In genomic region chr2:213232649-213233437, GRCh38 we compare ENCODE assay signal across 8 cellular contexts. TPM values are rescaled to one million over a fixed set of nuclear protein-coding genes. Genes with fewer than 3 reads are reported as not detected.
DNase-seq lines count a peak whose midpoint lies in the region; ATAC-seq, FAIRE-seq and TF ChIP-seq lines count a peak whose summit lies in the region.

No MANE protein-coding gene starts in this region.

- H3K27me3 ChIP-seq in NT2/D1 (ENCODE audit: insufficient read depth, insufficient read length) (no peaks in the 10 kb centered on the region), GM12878 (replicated peaks in 1 of 2; ENCODE audit: control insufficient read depth in 2 of 2, insufficient read depth in 2 of 2, low read length in 1 of 2) (no peaks in the 10 kb centered on the region)

- TSS peak; percentile 56 for BruUV-seq in GM12878 (replicated peaks; lab: Mats Ljungman, UMichigan)

- no peaks in the 10 kb centered on the region for H3K4me1 ChIP-seq in NT2/D1 (ENCODE audit: insufficient read depth, insufficient read length)
- H3K4me1 ChIP-seq in GM12878 (ENCODE audit: control insufficient read depth, insufficient read depth, low read length): peaks cover 56% of the 10 kb centered on the region

- intact Hi-C loops in GM12878 (cut with micrococcal nuclease; ENCODE audit: unreplicated experiment): loop anchor here (1.0 to 10.0 kb wide), 11 partner anchors 46 to 1572 kb away; partner anchors contain the start of gene BARD1

- no peak overlapping the region for H3K9ac ChIP-seq in NT2/D1 (ENCODE audit: insufficient read length, low read depth)
- peak overlapping the region; percentile 71 for H3K9ac ChIP-seq in GM12878 (ENCODE audit: control insufficient read depth, insufficient read depth, low read length)

- peaks cover 43% of the 10 kb centered on the region for H3K79me2 ChIP-seq in GM12878 (ENCODE audit: control insufficient read depth, insufficient read depth, low read length)

- DNase-seq in NT2/D1 (ENCODE audit: low read depth, low spot score) (peak; percentile 50), GM12878 (ENCODE audit: low read depth, low spot score) (peak; percentile 100), NCI-H1436 (lab: John Stamatoyannopoulos, UW) (no peak), DMS53 treated with DMSO at 0.1 percent for 48 hours (lab: John Stamatoyannopoulos, UW; ENCODE audit: unreplicated experiment) (no peak), amygdala (lab: John Stamatoyannopoulos, UW) (no peak)
- DNase-seq in stimulated activated CD8-positive, alpha-beta memory T cell treated with anti-CD3 and anti-CD28 coated beads, Interleukin-2, amount 100 ng/mL, for 1 hour (ENCODE audit: low read depth in 2 of 2): peak; percentile 15 to 40

- CTCF ChIA-PET in GM12878 (lab: Yijun Ruan, JAX): interaction anchor here (1.2 to 2.7 kb wide), 6 partner anchors 10 to 219 kb away, joined by 4 to 9 read pairs (median 6); no protein-coding TSS in a partner anchor

- H3K9me3 ChIP-seq in NT2/D1 (ENCODE audit: insufficient read depth, low read length) (no peaks in the 10 kb centered on the region), GM12878 (replicated peaks; ENCODE audit: control insufficient read depth, insufficient read depth, low read length) (no peaks in the 10 kb centered on the region)

- peak overlapping the region; percentile 98 for H3K27ac ChIP-seq in GM12878 (ENCODE audit: control insufficient read depth, insufficient read depth)

- in situ Hi-C loops in GM12878 (cut with MboI): loop anchor here (25.0 kb wide), 1 partner anchor 1504 kb away; no protein-coding TSS in a partner anchor

- H3K36me3 ChIP-seq in NT2/D1 (ENCODE audit: insufficient read depth, insufficient read length, low read length): no peaks in the 10 kb centered on the region
- H3K36me3 ChIP-seq in GM12878 (ENCODE audit: control insufficient read depth in 2 of 2, insufficient read depth in 2 of 2, low read length in 1 of 2): no peaks in the 10 kb centered on the region

- peak overlapping the region; percentile 85 for H3K4me2 ChIP-seq in GM12878 (ENCODE audit: control insufficient read depth, insufficient read depth)

- ATAC-seq in GM18873 (IDR thresholded peaks at IDR 0.05; ENCODE audit: low FRiP score, unreplicated experiment) (peak; percentile 95), HG02798 (IDR thresholded peaks at IDR 0.05; ENCODE audit: poor library complexity, unreplicated experiment) (peak; percentile 93), GM12878 (peak; percentile 72)

- peak; percentile 70 to 93; a peak in 3 of 4 replicates for TF ChIP-seq EP300 in GM12878 (IDR thresholded peaks at IDR 0.05; ENCODE audit: borderline replicate concordance in 1 of 2, control insufficient read depth in 1 of 2, low read depth in 2 of 2, low read length in 2 of 2)

- H2AFZ ChIP-seq in GM12878 (ENCODE audit: control insufficient read depth, low read depth, low read length): peak overlapping the region; percentile 37; the same call in 1 of the 2 replicates

- peak; percentile 60; the same call in 1 of the 2 replicates for TF ChIP-seq POLR2A in GM12878 (IDR thresholded peaks at IDR 0.05; ENCODE audit: low read depth, low read length)

- RAD21 ChIA-PET in GM12878 (lab: Charles Lee; ENCODE audit: unreplicated experiment): interaction anchor here (0.8 to 15.7 kb wide), 15 partner anchors 9 to 1576 kb away, joined by 3 to 540 read pairs (median 5); partner anchors contain the start of genes BARD1 and IKZF2

- SMC1A ChIA-PET in GM12878 (lab: Charles Lee; ENCODE audit: uncharacterized antibody, unreplicated experiment): interaction anchor here (0.8 to 15.7 kb wide), 11 partner anchors 8 to 455 kb away, joined by 3 to 467 read pairs (median 4); partner anchors contain the start of gene IKZF2

- POLR2A ChIA-PET in GM12878 (lab: Charles Lee): interaction anchor here (0.8 to 13.8 kb wide), 13 partner anchors 9 to 218 kb away, joined by 3 to 232 read pairs (median 5); partner anchors contain the start of gene IKZF2

- 0% methylated on average over 8 of the region's 8 CpGs for WGBS in GM12878 (ENCODE audit: insufficient coverage, insufficient replicate concordance, low lambda C conversion rate, missing lambda C conversion rate)

- H4K20me1 ChIP-seq in GM12878 (ENCODE audit: control insufficient read depth, insufficient read depth): no peaks in the 10 kb centered on the region

- no peak for TF ChIP-seq CTCF in GM12878 (IDR thresholded peaks at IDR 0.05 in 2 of 3, conservative IDR thresholded peaks at IDR 0.05 in 1 of 3; ENCODE audit: control insufficient read depth in 2 of 3, extremely low read depth in 1 of 3, insufficient read depth in 1 of 3, low read depth in 3 of 3, low read length in 3 of 3)

- peak; percentile 97 for FAIRE-seq in GM12878 (lab: Jason Lieb, UNC)

- peak; percentile 39; the same call in 1 of the 2 replicates for TF ChIP-seq RAD21 in GM12878 (IDR thresholded peaks at IDR 0.05; ENCODE audit: insufficient read depth, low read depth, low read length)

- H3K4me3 ChIP-seq in NT2/D1 (ENCODE audit: insufficient read length, low read depth): no peak overlapping the region
- peak overlapping the region; percentile 13; the same call in 1 of the 2 replicates for H3K4me3 ChIP-seq in GM12878

TF ChIP-seq in GM12878, 131 proteins besides CTCF, POLR2A, EP300 and RAD21 (continues in another document):
- no peak for TF ChIP-seq BRCA1 (IDR thresholded peaks at IDR 0.05; ENCODE audit: low read depth, low read length)
- TF ChIP-seq HDGF (IDR thresholded peaks at IDR 0.05): 0 out of 2 replicates have a peak, but pooled peaks have one; percentile 44
- TF ChIP-seq CBFB (IDR thresholded peaks at IDR 0.05; ENCODE audit: low read depth): peak; percentile 95
- no peak for TF ChIP-seq JUND (IDR thresholded peaks at IDR 0.05; ENCODE audit: low read depth, low read length)
- TF ChIP-seq LARP7 (IDR thresholded peaks at IDR 0.05): no peak
- TF ChIP-seq MTA2 (IDR thresholded peaks at IDR 0.05; ENCODE audit: low read depth): peak; percentile 96
- peak; percentile 100 for TF ChIP-seq GATAD2B (conservative IDR thresholded peaks at IDR 0.05; ENCODE audit: low read depth)
- TF ChIP-seq SUPT20H (IDR thresholded peaks at IDR 0.05; ENCODE audit: borderline replicate concordance, control insufficient read depth, low read depth, low read length): no peak
- no peak for TF ChIP-seq KDM1A (IDR thresholded peaks at IDR 0.05; ENCODE audit: borderline replicate concordance)
- TF ChIP-seq IKZF2 (IDR thresholded peaks at IDR 0.05): peak; percentile 73 to 85
- 0 out of 2 replicates have a peak, but pooled peaks have one; percentile 18 for TF ChIP-seq STAT1 (conservative IDR thresholded peaks at IDR 0.05)
- TF ChIP-seq ZNF622 (IDR thresholded peaks at IDR 0.05): no peak
- TF ChIP-seq PAX8 (IDR thresholded peaks at IDR 0.05): no peak
- TF ChIP-seq MEF2A (IDR thresholded peaks at IDR 0.05; ENCODE audit: insufficient read depth, low read depth, low read length): no peak; the same call in none of the 2 replicates
- 0 out of 2 replicates have a peak, but pooled peaks have one; percentile 8 for TF ChIP-seq ASH2L (IDR thresholded peaks at IDR 0.05; ENCODE audit: borderline replicate concordance, low read depth)
- peak; percentile 79 for TF ChIP-seq CREM (IDR thresholded peaks at IDR 0.05; ENCODE audit: low read depth)
- peak; percentile 89 for TF ChIP-seq ATF7 (IDR thresholded peaks at IDR 0.05; ENCODE audit: low read depth)
- peak; percentile 57 for TF ChIP-seq SP1 (IDR thresholded peaks at IDR 0.05; ENCODE audit: low read depth, low read length)
- TF ChIP-seq NR2F1 (conservative IDR thresholded peaks at IDR 0.05): peak; percentile 5; the same call in 1 of the 2 replicates
- TF ChIP-seq PAX5 (IDR thresholded peaks at IDR 0.05; ENCODE audit: borderline replicate concordance, low read depth, low read length): peak; percentile 94
- TF ChIP-seq RUNX3 (IDR thresholded peaks at IDR 0.05; ENCODE audit: low read length): peak; percentile 97
- TF ChIP-seq E2F4 (IDR thresholded peaks at IDR 0.05; ENCODE audit: low read depth, low read length): no peak
- no peak for TF ChIP-seq USF1 (IDR thresholded peaks at IDR 0.05; ENCODE audit: borderline replicate concordance, extremely low read length, insufficient read depth, low read depth, low read length)
- peak; percentile 64 for TF ChIP-seq ZNF24 (IDR thresholded peaks at IDR 0.05)

RNA-seq across cellular contexts. Expression of gene SPAG16, which starts 51.4 kb away (rescaled TPM):
- 24.1 and 24.7 TPM in 2 replicates for total RNA-seq in GM12878 (2013; cell fraction: nucleolus; rRNA removed)
- 10.7 and 12.3 TPM in 2 replicates for total RNA-seq in GM12878 (2014; rRNA removed)
- 16.1 and 17.5 TPM in 2 replicates for total RNA-seq in GM12878 (2014; rRNA removed; fragmentation: Illumina TruSeq; extraction: Trizol)
- total RNA-seq in GM12878 (2021): 9.9 and 13.1 TPM in 2 replicates
- 7.7 TPM for polyA plus RNA-seq in GM12878 (2011; ENCODE audit: low read depth)
- polyA plus RNA-seq in GM12878 (2011; rRNA removed): 13.3 and 25.0 TPM in 2 replicates
- 7.0 and 8.0 TPM in 2 replicates for polyA plus RNA-seq in GM12878 (2011; cell fraction: cytosol; rRNA removed)
- polyA plus RNA-seq in GM12878 (2011; cell fraction: nucleus; rRNA removed): 4.7 and 6.7 TPM in 2 replicates
- polyA plus RNA-seq in GM12878 (2012): 10.8 and 12.7 TPM in 2 replicates
- polyA plus RNA-seq in GM12878 (2014; fragmentation: Illumina TruSeq; extraction: Trizol): 18.3 and 18.6 TPM in 2 replicates
- 10 to 100 TPM in 1 of 2 experiments, 1 to 10 TPM in 1; 6.0 to 12.8 TPM for polyA plus RNA-seq in GM12878 (2014; fragmentation: Nextera tagmentation; extraction: Ambion mirVana)
- 15.0 and 17.2 TPM in 2 replicates for polyA plus RNA-seq in GM12878 (2014; rRNA removed)
- 10 to 100 TPM; 24.2 to 25.0 TPM for polyA plus RNA-seq in GM12878 (2016; fragmentation: Nextera tagmentation; extraction: Ambion mirVana)
- polyA minus RNA-seq in GM12878 (2011; rRNA and poly(A)+ RNA removed): 5.1 and 5.3 TPM in 2 replicates
- polyA minus RNA-seq in GM12878 (2011; cell fraction: cytosol; rRNA and poly(A)+ RNA removed): 4.4 and 5.9 TPM in 2 replicates
- 6.4 and 13.3 TPM in 2 replicates for polyA minus RNA-seq in GM12878 (2011; cell fraction: nucleus; rRNA and poly(A)+ RNA removed)

Comparison
In these comparisons a context has a peak if more than half of its experiments do, and no peak if none do; other contexts are left out.
1. DNase-seq: peak in NT2/D1 (single experiment), GM12878 (single experiment) and stimulated activated CD8-positive, alpha-beta memory T cell treated with anti-CD3 and anti-CD28 coated beads, Interleukin-2, amount 100 ng/mL, for 1 hour (2 of 2); none in NCI-H1436 (single experiment), DMS53 treated with DMSO at 0.1 percent for 48 hours (single experiment) and amygdala (0 of 56).
2. Peak in every context shown above with its lines, with median percentiles within 50 percentile points of each other: ATAC-seq.